In genomic region chr1:199243423-199244061, GRCh38 we compare ENCODE assay signal across 8 cellular contexts.
A peak's percentile ranks its signal among the peaks of the same experiment; 100 is the strongest.
DNase-seq lines count a peak whose midpoint lies in the region; ATAC-seq and TF ChIP-seq lines count a peak whose summit lies in the region.

No MANE protein-coding gene starts in this region.

- TF ChIP-seq CTCF in heart right ventricle (IDR thresholded peaks at IDR 0.05) (peak in 8 of 9 donors; percentile 36 to 73 (median 64)), tibial artery (IDR thresholded peaks at IDR 0.05) (no peak)

- ATAC-seq in GM19455 (IDR thresholded peaks at IDR 0.05; ENCODE audit: unreplicated experiment) (peak; percentile 99), HG03460 (IDR thresholded peaks at IDR 0.05; ENCODE audit: unreplicated experiment) (peak; percentile 98), heart right ventricle (peak in 7 of 8 donors; percentile 34 to 88 (median 69))

- H3K27me3 ChIP-seq in heart right ventricle: no peaks in the 10 kb centered on the region
- peaks cover 0 to 3% of the 10 kb centered on the region in 2 donors for H3K27me3 ChIP-seq in tibial artery

- DNase-seq in DMS53 (lab: John Stamatoyannopoulos, UW) (peak; percentile 83), RPMI7951 (ENCODE audit: low read depth) (peak; percentile 76), heart right ventricle (peak; percentile 13 to 50), tibial artery (no peak)
- peak; percentile 44 for DNase-seq in activated effector memory CD4-positive, alpha-beta T cell treated with Interleukin-2 at 50 U/mL for 16 hours
- DNase-seq in stimulated activated CD4-positive, alpha-beta T cell treated with anti-CD3 and anti-CD28 coated beads, Interleukin-12 subunit alpha, Interleukin-12 subunit beta, amount 100 ng/mL, for 4 hours: peak; percentile 69

- H3K4me3 ChIP-seq in heart right ventricle (no peak overlapping the region), tibial artery (no peak overlapping the region)

- no peaks in the 10 kb centered on the region for H3K9me3 ChIP-seq in heart right ventricle
- H3K9me3 ChIP-seq in tibial artery: no peaks in the 10 kb centered on the region

- intact Hi-C loops in heart right ventricle (cut with DNase I) (loop anchor here in 6 of 10 donors (5.0 to 10.0 kb wide), 4 partner anchors 469 to 486 kb away; no protein-coding TSS in a partner anchor), tibial artery (cut with DNase I; ENCODE audit: low total_unique reads) (no loop called here)

- WGBS in heart right ventricle, 2 donors: 72 to 79% methylated on average over 11 of the region's 11 CpGs

- H3K36me3 ChIP-seq in heart right ventricle (no peaks in the 10 kb centered on the region), tibial artery (no peaks in the 10 kb centered on the region)

- H3K4me1 ChIP-seq in heart right ventricle (no peaks in the 10 kb centered on the region), tibial artery (no peaks in the 10 kb centered on the region)

- H3K27ac ChIP-seq in heart right ventricle (no peak overlapping the region), tibial artery (no peak overlapping the region)

Comparison
In these comparisons a context has a peak if more than half of its experiments do, and no peak if none do; other contexts are left out.
1. DNase-seq: peak in DMS53 (single experiment), RPMI7951 (single experiment), activated effector memory CD4-positive, alpha-beta T cell treated with Interleukin-2 at 50 U/mL for 16 hours (single experiment), heart right ventricle (2 of 2) and stimulated activated CD4-positive, alpha-beta T cell treated with anti-CD3 and anti-CD28 coated beads, Interleukin-12 subunit alpha, Interleukin-12 subunit beta, amount 100 ng/mL, for 4 hours (single experiment); none in tibial artery (0 of 2).
2. CTCF ChIP-seq: peak in heart right ventricle (8 of 9); none in tibial artery (0 of 2).
3. Peak in every context shown above with its lines, with median percentiles within 50 percentile points of each other: ATAC-seq.